Comparison of ENCODE assay signal across 1 cellular context in genomic region chrX:154751669-154752271, GRCh38.
TF ChIP-seq lines count a peak whose summit lies in the region.

No MANE protein-coding gene starts in this region.

TF ChIP-seq in K562, 482 proteins besides CTCF, POLR2A, EP300 and RAD21 (continued from another document and continues in another):
- TF ChIP-seq GATAD2B (IDR thresholded peaks at IDR 0.05; ENCODE audit: borderline replicate concordance) (peak; percentile 54; the same call in 1 of the 2 replicates), ZSCAN29 (IDR thresholded peaks at IDR 0.05) (no peak), BHLHE40 (IDR thresholded peaks at IDR 0.05; ENCODE audit: low read length) (0 out of 2 replicates have a peak, but pooled peaks have one; percentile 5), ZNF644 (tag; IDR thresholded peaks at IDR 0.05; ENCODE audit: low read depth) (no peak), NR2C1 (IDR thresholded peaks at IDR 0.05) (no peak), NR2C1 (tag; IDR thresholded peaks at IDR 0.05) (0 out of 2 replicates have a peak, but pooled peaks have one; percentile 30), ARID1B (IDR thresholded peaks at IDR 0.05) (peak; percentile 91), MYNN (IDR thresholded peaks at IDR 0.05) (peak; percentile 76; the same call in 1 of the 2 replicates), MYNN (CRISPR knock-in tag; IDR thresholded peaks at IDR 0.05) (no peak), ZHX1 (conservative IDR thresholded peaks at IDR 0.05; ENCODE audit: low read length) (no peak), SIN3A (IDR thresholded peaks at IDR 0.05; ENCODE audit: borderline replicate concordance in 2 of 2, control insufficient read depth in 1 of 2, low read depth in 2 of 2, low read length in 2 of 2) (peak in 1 of 2 experiments; percentile 47; a peak in 1 of 4 replicates), HDAC2 (IDR thresholded peaks at IDR 0.05) (peak; percentile 66; the same call in 1 of the 2 replicates), CREB1 (IDR thresholded peaks at IDR 0.05) (peak; percentile 44; the same call in 1 of the 2 replicates), CREB1 (CRISPR knock-in tag; IDR thresholded peaks at IDR 0.05) (no peak), CREM (IDR thresholded peaks at IDR 0.05; ENCODE audit: low read depth) (peak; percentile 79), KLF16 (IDR thresholded peaks at IDR 0.05) (peak; percentile 65; the same call in 1 of the 2 replicates), ZNF76 (CRISPR knock-in tag; IDR thresholded peaks at IDR 0.05; ENCODE audit: borderline replicate concordance) (no peak), USF1 (CRISPR knock-in tag; IDR thresholded peaks at IDR 0.05) (no peak), MAFG (tag; conservative IDR thresholded peaks at IDR 0.05) (peak; percentile 46), POLR2B (IDR thresholded peaks at IDR 0.05; ENCODE audit: low read depth, partially characterized antibody) (peak; percentile 0), RNF219 (CRISPR knock-in tag; IDR thresholded peaks at IDR 0.05) (no peak), ZBTB11 (CRISPR knock-in tag; IDR thresholded peaks at IDR 0.05) (peak in 1 of 3 experiments; percentile 63; a peak in 1 of 6 replicates), PYGO2 (tag; IDR thresholded peaks at IDR 0.05) (no peak), SMARCE1 (IDR thresholded peaks at IDR 0.05) (0 out of 2 replicates have a peak, but pooled peaks have one; percentile 63), GABPB1 (CRISPR knock-in tag; IDR thresholded peaks at IDR 0.05) (0 out of 2 replicates have a peak, but pooled peaks have one; percentile 46), EP400 (IDR thresholded peaks at IDR 0.05) (peak; percentile 48; the same call in 1 of the 2 replicates), SOX6 (IDR thresholded peaks at IDR 0.05) (peak; percentile 73; the same call in 1 of the 2 replicates), PBX2 (CRISPR knock-in tag; IDR thresholded peaks at IDR 0.05; ENCODE audit: low read depth) (no peak), PBX2 (tag; conservative IDR thresholded peaks at IDR 0.05; ENCODE audit: low read depth) (peak; percentile 58), CBFA2T2 (conservative IDR thresholded peaks at IDR 0.05) (peak; percentile 81), NR0B1 (IDR thresholded peaks at IDR 0.05; ENCODE audit: partially characterized antibody) (no peak), TCF3 (CRISPR knock-in tag; IDR thresholded peaks at IDR 0.05) (peak; percentile 87), BCOR (IDR thresholded peaks at IDR 0.05) (peak; percentile 32; the same call in 1 of the 2 replicates), MECOM (CRISPR knock-in tag; IDR thresholded peaks at IDR 0.05) (peak; percentile 61; the same call in 1 of the 2 replicates), KAT7 (CRISPR knock-in tag; IDR thresholded peaks at IDR 0.05; ENCODE audit: borderline replicate concordance) (0 out of 2 replicates have a peak, but pooled peaks have one; percentile 50), POLR2AphosphoS5 (IDR thresholded peaks at IDR 0.05; ENCODE audit: control insufficient read depth, insufficient read depth, low read depth, low read length) (0 out of 2 replicates have a peak, but pooled peaks have one; percentile 38), MNT (conservative IDR thresholded peaks at IDR 0.05) (peak in 1 of 2 experiments; percentile 72; a peak in 2 of 4 replicates)
- TF ChIP-seq, protein P1, sequence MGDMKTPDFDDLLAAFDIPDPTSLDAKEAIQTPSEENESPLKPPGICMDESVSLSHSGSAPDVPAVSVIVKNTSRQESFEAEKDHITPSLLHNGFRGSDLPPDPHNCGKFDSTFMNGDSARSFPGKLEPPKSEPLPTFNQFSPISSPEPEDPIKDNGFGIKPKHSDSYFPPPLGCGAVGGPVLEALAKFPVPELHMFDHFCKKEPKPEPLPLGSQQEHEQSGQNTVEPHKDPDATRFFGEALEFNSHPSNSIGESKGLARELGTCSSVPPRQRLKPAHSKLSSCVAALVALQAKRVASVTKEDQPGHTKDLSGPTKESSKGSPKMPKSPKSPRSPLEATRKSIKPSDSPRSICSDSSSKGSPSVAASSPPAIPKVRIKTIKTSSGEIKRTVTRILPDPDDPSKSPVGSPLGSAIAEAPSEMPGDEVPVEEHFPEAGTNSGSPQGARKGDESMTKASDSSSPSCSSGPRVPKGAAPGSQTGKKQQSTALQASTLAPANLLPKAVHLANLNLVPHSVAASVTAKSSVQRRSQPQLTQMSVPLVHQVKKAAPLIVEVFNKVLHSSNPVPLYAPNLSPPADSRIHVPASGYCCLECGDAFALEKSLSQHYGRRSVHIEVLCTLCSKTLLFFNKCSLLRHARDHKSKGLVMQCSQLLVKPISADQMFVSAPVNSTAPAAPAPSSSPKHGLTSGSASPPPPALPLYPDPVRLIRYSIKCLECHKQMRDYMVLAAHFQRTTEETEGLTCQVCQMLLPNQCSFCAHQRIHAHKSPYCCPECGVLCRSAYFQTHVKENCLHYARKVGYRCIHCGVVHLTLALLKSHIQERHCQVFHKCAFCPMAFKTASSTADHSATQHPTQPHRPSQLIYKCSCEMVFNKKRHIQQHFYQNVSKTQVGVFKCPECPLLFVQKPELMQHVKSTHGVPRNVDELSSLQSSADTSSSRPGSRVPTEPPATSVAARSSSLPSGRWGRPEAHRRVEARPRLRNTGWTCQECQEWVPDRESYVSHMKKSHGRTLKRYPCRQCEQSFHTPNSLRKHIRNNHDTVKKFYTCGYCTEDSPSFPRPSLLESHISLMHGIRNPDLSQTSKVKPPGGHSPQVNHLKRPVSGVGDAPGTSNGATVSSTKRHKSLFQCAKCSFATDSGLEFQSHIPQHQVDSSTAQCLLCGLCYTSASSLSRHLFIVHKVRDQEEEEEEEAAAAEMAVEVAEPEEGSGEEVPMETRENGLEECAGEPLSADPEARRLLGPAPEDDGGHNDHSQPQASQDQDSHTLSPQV (IDR thresholded peaks at IDR 0.05) = peak; percentile 73
- TF ChIP-seq, protein P2, sequence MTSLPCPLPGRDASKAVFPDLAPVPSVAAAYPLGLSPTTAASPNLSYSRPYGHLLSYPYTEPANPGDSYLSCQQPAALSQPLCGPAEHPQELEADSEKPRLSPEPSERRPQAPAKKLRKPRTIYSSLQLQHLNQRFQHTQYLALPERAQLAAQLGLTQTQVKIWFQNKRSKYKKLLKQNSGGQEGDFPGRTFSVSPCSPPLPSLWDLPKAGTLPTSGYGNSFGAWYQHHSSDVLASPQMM (CRISPR knock-in tag; IDR thresholded peaks at IDR 0.05) = no peak
- TF ChIP-seq, protein P3, sequence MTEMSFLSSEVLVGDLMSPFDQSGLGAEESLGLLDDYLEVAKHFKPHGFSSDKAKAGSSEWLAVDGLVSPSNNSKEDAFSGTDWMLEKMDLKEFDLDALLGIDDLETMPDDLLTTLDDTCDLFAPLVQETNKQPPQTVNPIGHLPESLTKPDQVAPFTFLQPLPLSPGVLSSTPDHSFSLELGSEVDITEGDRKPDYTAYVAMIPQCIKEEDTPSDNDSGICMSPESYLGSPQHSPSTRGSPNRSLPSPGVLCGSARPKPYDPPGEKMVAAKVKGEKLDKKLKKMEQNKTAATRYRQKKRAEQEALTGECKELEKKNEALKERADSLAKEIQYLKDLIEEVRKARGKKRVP (CRISPR knock-in tag; IDR thresholded peaks at IDR 0.05) = no peak
